8 cellular contexts compared by ENCODE assay signal in genomic region chr1:168348146-168348709, GRCh38.
A peak's percentile ranks its signal among the peaks of the same experiment; 100 is the strongest.
DNase-seq lines count a peak whose midpoint lies in the region; ATAC-seq and TF ChIP-seq lines count a peak whose summit lies in the region.

No MANE protein-coding gene starts in this region.

- peaks cover 2 to 6% of the 10 kb centered on the region in 2 donors for H3K4me1 ChIP-seq in thoracic aorta (ENCODE audit: control insufficient read depth in 1 of 2, low read depth in 2 of 2)

- H3K9me3 ChIP-seq in thoracic aorta: no peaks in the 10 kb centered on the region

- ATAC-seq in thoracic aorta (ENCODE audit: insufficient number of reproducible peaks, low FRiP score, low read depth): no peak
- no peak for ATAC-seq in GM18867 (IDR thresholded peaks at IDR 0.05; ENCODE audit: unreplicated experiment)
- ATAC-seq in GM19397 (IDR thresholded peaks at IDR 0.05; ENCODE audit: unreplicated experiment): no peak

- H3K27me3 ChIP-seq in thoracic aorta (replicated peaks; ENCODE audit: insufficient read depth): no peaks in the 10 kb centered on the region

- TF ChIP-seq CTCF in fibroblast of villous mesenchyme (IDR thresholded peaks at IDR 0.05; ENCODE audit: insufficient read depth, low read depth, low read length) (no peak), thoracic aorta (IDR thresholded peaks at IDR 0.05) (no peak)

- H3K36me3 ChIP-seq in thoracic aorta: no peaks in the 10 kb centered on the region

- no peaks in the 10 kb centered on the region for H3K9me3 Mint-ChIP-seq in activated naive CD4-positive, alpha-beta T cell treated with anti-CD3 and anti-CD28 coated beads, Interleukin-2, amount 10 ng/mL, durations not matched to agents 7 days and 5 days
- peaks cover 9% of the 10 kb centered on the region for H3K9me3 Mint-ChIP-seq in T-helper 1 cell treated with Interleukin-12 subunit alpha and Interleukin-12 subunit beta and Interleukin-4 antibody, amounts not matched to agents 30 μg/mL and 1 μg/mL, for 36 hours

- H3K27me3 Mint-ChIP-seq in activated naive CD4-positive, alpha-beta T cell treated with anti-CD3 and anti-CD28 coated beads, Interleukin-2, amount 10 ng/mL, durations not matched to agents 7 days and 5 days: no peaks in the 10 kb centered on the region
- H3K27me3 Mint-ChIP-seq in T-helper 1 cell treated with Interleukin-12 subunit alpha and Interleukin-12 subunit beta and Interleukin-4 antibody, amounts not matched to agents 30 μg/mL and 1 μg/mL, for 36 hours (ENCODE audit: low read depth): no peaks in the 10 kb centered on the region

- CTCF ChIA-PET in activated naive CD4-positive, alpha-beta T cell treated with anti-CD3 and anti-CD28 coated beads, Interleukin-2, amount 10 ng/mL, durations not matched to agents 7 days and 5 days (lab: Charles Lee): interaction anchor here (0.6 to 1.8 kb wide), 9 partner anchors 15 to 1181 kb away, joined by 3 to 9 read pairs (median 3); no protein-coding TSS in a partner anchor

- peaks cover 18% of the 10 kb centered on the region for H3K4me1 Mint-ChIP-seq in activated naive CD4-positive, alpha-beta T cell treated with anti-CD3 and anti-CD28 coated beads, Interleukin-2, amount 10 ng/mL, durations not matched to agents 7 days and 5 days
- H3K4me1 Mint-ChIP-seq in T-helper 1 cell treated with Interleukin-12 subunit alpha and Interleukin-12 subunit beta and Interleukin-4 antibody, amounts not matched to agents 30 μg/mL and 1 μg/mL, for 36 hours (ENCODE audit: low read depth): peaks cover 28% of the 10 kb centered on the region

- peak; percentile 38 for DNase-seq in activated naive CD4-positive, alpha-beta T cell treated with anti-CD3 and anti-CD28 coated beads, Interleukin-2, amount 10 ng/mL, durations not matched to agents 7 days and 5 days
- no peak for DNase-seq in activated naive CD4-positive, alpha-beta T cell (lab: John Stamatoyannopoulos, UW)
- peak; percentile 60 for DNase-seq in fibroblast of villous mesenchyme (ENCODE audit: low read depth)
- no peak for DNase-seq in thoracic aorta (ENCODE audit: low spot score)
- no peak for DNase-seq in NOMO-1 treated with dmso at 0.1 percent for 144 hours (lab: John Stamatoyannopoulos, UW; ENCODE audit: unreplicated experiment)

- H3K27ac Mint-ChIP-seq in activated naive CD4-positive, alpha-beta T cell treated with anti-CD3 and anti-CD28 coated beads, Interleukin-2, amount 10 ng/mL, durations not matched to agents 7 days and 5 days: peak overlapping the region; percentile 84
- H3K27ac Mint-ChIP-seq in T-helper 1 cell treated with Interleukin-12 subunit alpha and Interleukin-12 subunit beta and Interleukin-4 antibody, amounts not matched to agents 30 μg/mL and 1 μg/mL, for 36 hours: peak overlapping the region; percentile 90

- H3K27ac ChIP-seq in thoracic aorta: no peak overlapping the region

- peaks cover 6% of the 10 kb centered on the region for H3K36me3 Mint-ChIP-seq in activated naive CD4-positive, alpha-beta T cell treated with anti-CD3 and anti-CD28 coated beads, Interleukin-2, amount 10 ng/mL, durations not matched to agents 7 days and 5 days
- peaks cover 7% of the 10 kb centered on the region for H3K36me3 Mint-ChIP-seq in T-helper 1 cell treated with Interleukin-12 subunit alpha and Interleukin-12 subunit beta and Interleukin-4 antibody, amounts not matched to agents 30 μg/mL and 1 μg/mL, for 36 hours (ENCODE audit: low read depth)

- peak overlapping the region; percentile 44 for H3K4me3 ChIP-seq in fibroblast of villous mesenchyme (ENCODE audit: low read depth, low read length)
- H3K4me3 ChIP-seq in thoracic aorta: peak overlapping the region; percentile 72

- H3K4me3 Mint-ChIP-seq in activated naive CD4-positive, alpha-beta T cell treated with anti-CD3 and anti-CD28 coated beads, Interleukin-2, amount 10 ng/mL, durations not matched to agents 7 days and 5 days: peak overlapping the region; percentile 75
- H3K4me3 Mint-ChIP-seq in T-helper 1 cell treated with Interleukin-12 subunit alpha and Interleukin-12 subunit beta and Interleukin-4 antibody, amounts not matched to agents 30 μg/mL and 1 μg/mL, for 36 hours: peak overlapping the region; percentile 84

Comparison
In these comparisons a context has a peak if more than half of its experiments do, and no peak if none do; other contexts are left out.
1. DNase-seq: peak in activated naive CD4-positive, alpha-beta T cell treated with anti-CD3 and anti-CD28 coated beads, Interleukin-2, amount 10 ng/mL, durations not matched to agents 7 days and 5 days (single experiment) and fibroblast of villous mesenchyme (single experiment); none in activated naive CD4-positive, alpha-beta T cell (0 of 4), thoracic aorta (single experiment) and NOMO-1 treated with dmso at 0.1 percent for 144 hours (single experiment).